Comparison of ENCODE assay signal across 1 cellular context in the genomic region with DNA sequence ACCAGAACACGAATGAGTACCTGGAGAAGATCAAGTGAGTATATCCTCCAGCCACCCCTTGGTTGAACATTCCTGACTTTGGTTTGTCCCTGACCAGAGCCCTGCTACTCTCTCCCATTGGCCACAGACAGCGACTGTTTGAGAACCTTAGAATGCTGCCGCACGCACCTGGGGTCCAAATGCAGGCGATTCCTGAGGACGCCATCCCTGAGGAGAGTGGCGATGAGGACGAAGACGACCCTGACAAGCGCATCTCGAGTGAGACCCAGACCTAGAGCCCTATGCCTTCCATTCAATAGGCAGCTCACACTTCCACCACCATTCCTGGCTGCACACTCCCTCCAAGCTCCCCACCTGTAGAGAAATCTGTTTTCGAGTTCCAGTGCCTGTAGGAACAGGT.
A peak's percentile ranks its signal among the peaks of the same experiment; 100 is the strongest.
TF ChIP-seq lines count a peak whose summit lies in the region.

No MANE protein-coding gene starts in this region.

TF ChIP-seq in HepG2, 621 proteins besides CTCF, POLR2A, EP300 and RAD21:
- TF ChIP-seq, protein P1, sequence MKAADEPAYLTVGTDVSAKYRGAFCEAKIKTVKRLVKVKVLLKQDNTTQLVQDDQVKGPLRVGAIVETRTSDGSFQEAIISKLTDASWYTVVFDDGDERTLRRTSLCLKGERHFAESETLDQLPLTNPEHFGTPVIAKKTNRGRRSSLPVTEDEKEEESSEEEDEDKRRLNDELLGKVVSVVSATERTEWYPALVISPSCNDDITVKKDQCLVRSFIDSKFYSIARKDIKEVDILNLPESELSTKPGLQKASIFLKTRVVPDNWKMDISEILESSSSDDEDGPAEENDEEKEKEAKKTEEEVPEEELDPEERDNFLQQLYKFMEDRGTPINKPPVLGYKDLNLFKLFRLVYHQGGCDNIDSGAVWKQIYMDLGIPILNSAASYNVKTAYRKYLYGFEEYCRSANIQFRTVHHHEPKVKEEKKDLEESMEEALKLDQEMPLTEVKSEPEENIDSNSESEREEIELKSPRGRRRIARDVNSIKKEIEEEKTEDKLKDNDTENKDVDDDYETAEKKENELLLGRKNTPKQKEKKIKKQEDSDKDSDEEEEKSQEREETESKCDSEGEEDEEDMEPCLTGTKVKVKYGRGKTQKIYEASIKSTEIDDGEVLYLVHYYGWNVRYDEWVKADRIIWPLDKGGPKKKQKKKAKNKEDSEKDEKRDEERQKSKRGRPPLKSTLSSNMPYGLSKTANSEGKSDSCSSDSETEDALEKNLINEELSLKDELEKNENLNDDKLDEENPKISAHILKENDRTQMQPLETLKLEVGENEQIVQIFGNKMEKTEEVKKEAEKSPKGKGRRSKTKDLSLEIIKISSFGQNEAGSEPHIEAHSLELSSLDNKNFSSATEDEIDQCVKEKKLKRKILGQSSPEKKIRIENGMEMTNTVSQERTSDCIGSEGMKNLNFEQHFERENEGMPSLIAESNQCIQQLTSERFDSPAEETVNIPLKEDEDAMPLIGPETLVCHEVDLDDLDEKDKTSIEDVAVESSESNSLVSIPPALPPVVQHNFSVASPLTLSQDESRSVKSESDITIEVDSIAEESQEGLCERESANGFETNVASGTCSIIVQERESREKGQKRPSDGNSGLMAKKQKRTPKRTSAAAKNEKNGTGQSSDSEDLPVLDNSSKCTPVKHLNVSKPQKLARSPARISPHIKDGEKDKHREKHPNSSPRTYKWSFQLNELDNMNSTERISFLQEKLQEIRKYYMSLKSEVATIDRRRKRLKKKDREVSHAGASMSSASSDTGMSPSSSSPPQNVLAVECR (CRISPR knock-in tag; IDR thresholded peaks at IDR 0.05; ENCODE audit: borderline replicate concordance), result no peak
- TF ChIP-seq RBM22 (optimal IDR thresholded peaks at IDR 0.05; ENCODE audit: low read length) (peak; percentile 66), ZNF589 (CRISPR knock-in tag; conservative IDR thresholded peaks at IDR 0.05) (no peak), POLR2G (IDR thresholded peaks at IDR 0.05; ENCODE audit: low read depth, low read length) (0 out of 2 replicates have a peak, but pooled peaks have one; percentile 21), REXO4 (CRISPR knock-in tag; IDR thresholded peaks at IDR 0.05; ENCODE audit: borderline replicate concordance) (no peak)
- TF ChIP-seq, protein P2, sequence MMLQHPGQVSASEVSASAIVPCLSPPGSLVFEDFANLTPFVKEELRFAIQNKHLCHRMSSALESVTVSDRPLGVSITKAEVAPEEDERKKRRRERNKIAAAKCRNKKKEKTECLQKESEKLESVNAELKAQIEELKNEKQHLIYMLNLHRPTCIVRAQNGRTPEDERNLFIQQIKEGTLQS (CRISPR knock-in tag; IDR thresholded peaks at IDR 0.05), result no peak
